In genomic region chr12:79547735-79548347, GRCh38 we compare ENCODE assay signal across 8 cellular contexts.
DNase-seq lines count a peak whose midpoint lies in the region; ATAC-seq and TF ChIP-seq lines count a peak whose summit lies in the region.

No MANE protein-coding gene starts in this region.

- H3K36me3 ChIP-seq in neural progenitor cell: no peaks in the 10 kb centered on the region

- ATAC-seq in GM21515 (IDR thresholded peaks at IDR 0.05; ENCODE audit: unreplicated experiment) (peak; percentile 85), SK-N-SH treated with all-trans-retinoic acid at 6 μM for 48 hours (peak; percentile 91), HG02588 (IDR thresholded peaks at IDR 0.05; ENCODE audit: unreplicated experiment) (no peak)

- no peak overlapping the region for H3K27ac Mint-ChIP-seq in neural progenitor cell

- no peaks in the 10 kb centered on the region for H4K20me1 ChIP-seq in neural progenitor cell (ENCODE audit: low read depth)

- no peaks in the 10 kb centered on the region for H3K27me3 ChIP-seq in neural progenitor cell

- TF ChIP-seq EP300 in Ishikawa (IDR thresholded peaks at IDR 0.05; ENCODE audit: borderline replicate concordance): no peak

- peak; percentile 86 for TF ChIP-seq CTCF in neural progenitor cell (IDR thresholded peaks at IDR 0.05)

- H3K4me1 ChIP-seq in neural progenitor cell: peaks cover 34% of the 10 kb centered on the region

- peaks cover 9% of the 10 kb centered on the region for H3K36me3 Mint-ChIP-seq in neural progenitor cell

- H2AFZ ChIP-seq in neural progenitor cell (replicated peaks): peak overlapping the region; percentile 27

- H3K9ac ChIP-seq in neural progenitor cell: no peak overlapping the region

- peak overlapping the region; percentile 5 for H3K4me3 ChIP-seq in neural progenitor cell

- H3K79me2 ChIP-seq in neural progenitor cell (ENCODE audit: low read depth): no peaks in the 10 kb centered on the region

- peak overlapping the region; percentile 57 for H3K4me2 ChIP-seq in neural progenitor cell

- peaks cover under 1% of the 10 kb centered on the region for H3K9me3 Mint-ChIP-seq in neural progenitor cell

- H3K4me3 Mint-ChIP-seq in neural progenitor cell: no peak overlapping the region

- peaks cover 3% of the 10 kb centered on the region for H3K27me3 Mint-ChIP-seq in neural progenitor cell (ENCODE audit: insufficient read depth, low read depth)

- peak; percentile 63 for TF ChIP-seq RAD21 in Ishikawa (IDR thresholded peaks at IDR 0.05; ENCODE audit: low read depth)

- H3K9me3 ChIP-seq in neural progenitor cell (ENCODE audit: low read depth): no peaks in the 10 kb centered on the region

- peak; percentile 12 for DNase-seq in activated CD4-positive, alpha-beta T cell treated with anti-CD3 and anti-CD28 coated beads for 48 hours
- DNase-seq in activated CD4-positive, alpha-beta T cell treated with anti-CD3 and anti-CD28 coated beads for 4 hours: no peak
- DNase-seq in fibroblast of peridontal ligament (ENCODE audit: extremely low read depth) (peak; percentile 80), neural progenitor cell (ENCODE audit: low spot score) (peak; percentile 64)

- peaks cover 37% of the 10 kb centered on the region for H3F3A ChIP-seq in neural progenitor cell (ENCODE audit: low read depth)

- peaks cover 11% of the 10 kb centered on the region for H3K4me1 Mint-ChIP-seq in neural progenitor cell

- peak overlapping the region; percentile 98 for H3K27ac ChIP-seq in neural progenitor cell

TF ChIP-seq in Ishikawa, 13 proteins besides CTCF, POLR2A, EP300 and RAD21:
- TF ChIP-seq TCF12 (IDR thresholded peaks at IDR 0.05; ENCODE audit: low read depth) (no peak), FOXM1 (IDR thresholded peaks at IDR 0.05; ENCODE audit: borderline replicate concordance, low read depth) (no peak), CEBPB (IDR thresholded peaks at IDR 0.05) (no peak), YY1 (IDR thresholded peaks at IDR 0.05; ENCODE audit: low read depth) (no peak), TEAD4 (IDR thresholded peaks at IDR 0.05) (0 out of 2 replicates have a peak, but pooled peaks have one; percentile 5)
- TF ChIP-seq, protein P1, sequence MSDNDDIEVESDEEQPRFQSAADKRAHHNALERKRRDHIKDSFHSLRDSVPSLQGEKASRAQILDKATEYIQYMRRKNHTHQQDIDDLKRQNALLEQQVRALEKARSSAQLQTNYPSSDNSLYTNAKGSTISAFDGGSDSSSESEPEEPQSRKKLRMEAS (IDR thresholded peaks at IDR 0.05): no peak

TF ChIP-seq in SK-N-SH treated with all-trans-retinoic acid at 6 μM for 48 hours, 23 proteins besides CTCF, POLR2A, EP300 and RAD21:
- TF ChIP-seq ISL1 (CRISPR knock-in tag; IDR thresholded peaks at IDR 0.05): 0 out of 2 replicates have a peak, but pooled peaks have one; percentile 16
- 0 out of 2 replicates have a peak, but pooled peaks have one; percentile 71 for TF ChIP-seq CSDC2 (CRISPR knock-in tag; IDR thresholded peaks at IDR 0.05)
- TF ChIP-seq RARB (CRISPR knock-in tag; IDR thresholded peaks at IDR 0.05): no peak

Comparison
In these comparisons a context has a peak if more than half of its experiments do, and no peak if none do; other contexts are left out.
1. DNase-seq: peak in activated CD4-positive, alpha-beta T cell treated with anti-CD3 and anti-CD28 coated beads for 48 hours (single experiment), fibroblast of peridontal ligament (single experiment) and neural progenitor cell (single experiment); none in activated CD4-positive, alpha-beta T cell treated with anti-CD3 and anti-CD28 coated beads for 4 hours (0 of 2).